Comparison of ENCODE assay signal across 37 cellular contexts in genomic region chr5:57497733-57498132, GRCh38. TPM values are rescaled to one million over a fixed set of nuclear protein-coding genes. Genes with fewer than 3 reads are reported as not detected.
"Had no signal": no experiment of that assay in that cellular context is flagged by ENCODE, and none has a peak within 500 bp of the region (broad histone marks: within the 10 kb centered on the region; RNA-seq: fewer than 3 reads in every experiment).

No MANE protein-coding gene starts in this region.

- H3K27ac ChIP-seq: KMS-11 had no signal

- H3K36me3 ChIP-seq: MG63 had no signal

- H3K27me3 ChIP-seq: MG63 had no signal

- DNase-seq: Karpas-422, Kasumi-1, MG63, MM.1S, MV-4-11, NCI-H1048, NCI-H1092, NCI-H1092 treated with DMSO at 0.1 percent for 48 hours, NCI-H1105, NCI-H1105 treated with DMSO at 0.1 percent for 48 hours, NCI-H1417, NCI-H1417 treated with DMSO at 0.1 percent for 48 hours, NCI-H1436, NCI-H1436 treated with DMSO at 0.1 percent for 48 hours, NCI-H146, NCI-H1694, NCI-H1694 treated with DMSO at 0.1 percent for 48 hours, NCI-H187, NCI-H187 treated with DMSO at 0.1 percent for 48 hours, NCI-H1930, NCI-H2029, NCI-H2029 treated with DMSO at 0.1 percent for 48 hours, NCI-H2081, NCI-H2081 treated with DMSO at 0.1 percent for 48 hours, NCI-H2107, NCI-H2171, NCI-H2171 treated with DMSO at 0.1 percent for 48 hours, NCI-H2227 treated with DMSO at 0.1 percent for 48 hours, NCI-H226, NCI-H345, NCI-H446, NCI-H446 treated with DMSO at 0.1 percent for 48 hours, NCI-H510A had no signal

- H3K9ac ChIP-seq: KMS-11 had no signal

- H3K4me3 ChIP-seq: MG63 had no signal

- H3K9me3 ChIP-seq: MG63 had no signal

RNA-seq across cellular contexts. Expression of gene ACTBL2, which starts 15.1 kb away (rescaled TPM):
- total RNA-seq: LHCN-M2, MCF 10A, NCI-H460 had no signal
